21 cellular contexts compared by ENCODE assay signal in the genomic region with DNA sequence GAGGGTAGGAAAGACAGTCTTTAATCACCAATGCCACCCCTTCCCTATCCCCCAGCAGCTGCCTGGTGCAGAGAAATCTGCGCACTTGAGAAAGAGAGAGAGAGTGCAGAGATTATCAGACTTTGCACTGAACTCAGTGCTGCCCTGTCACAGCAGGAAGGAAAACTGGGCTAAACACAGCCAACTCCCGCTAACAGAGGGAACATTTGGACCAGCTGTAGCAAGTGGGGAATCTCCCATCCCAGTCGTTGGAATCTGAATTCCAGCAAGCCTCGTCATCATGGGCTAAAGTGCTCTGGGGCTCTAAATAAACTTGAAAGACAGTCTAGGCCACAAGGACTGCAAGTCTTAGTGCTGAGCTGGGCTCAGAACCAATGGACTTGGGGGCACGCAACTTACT.
DNase-seq lines count a peak whose midpoint lies in the region; ATAC-seq, FAIRE-seq and TF ChIP-seq lines count a peak whose summit lies in the region.
"Had no signal": no experiment of that assay in that cellular context is flagged by ENCODE, and none has a peak within 500 bp of the region (broad histone marks: within the 10 kb centered on the region; RNA-seq: fewer than 3 reads in every experiment).

No MANE protein-coding gene starts in this region.

- no peaks in the 10 kb centered on the region for H3K27me3 ChIP-seq in SJSA1 (replicated peaks)
- no peaks in the 10 kb centered on the region for H3K27me3 ChIP-seq in foreskin keratinocyte
- H3K27me3 ChIP-seq: tibial artery had no signal

- no peak for TF ChIP-seq CTCF in foreskin keratinocyte (conservative IDR thresholded peaks at IDR 0.05)
- no peak for TF ChIP-seq CTCF in kidney (IDR thresholded peaks at IDR 0.05; ENCODE audit: borderline replicate concordance, extremely low read depth, insufficient read depth)

- peak overlapping the region; percentile 34 for H3K4me3 ChIP-seq in SJSA1
- no peak overlapping the region for H3K4me3 ChIP-seq in kidney (ENCODE audit: low read length in 2 of 2)
- H3K4me3 ChIP-seq: tibial artery had no signal

- H3K4me1 ChIP-seq in SJSA1 (replicated peaks) = peaks cover 52% of the 10 kb centered on the region
- H3K4me1 ChIP-seq in foreskin keratinocyte = no peaks in the 10 kb centered on the region
- no peaks in the 10 kb centered on the region for H3K4me1 ChIP-seq in kidney (ENCODE audit: control insufficient read depth in 1 of 2, insufficient read depth in 1 of 2, low read depth in 1 of 2, low read length in 2 of 2)
- H3K4me1 ChIP-seq: tibial artery had no signal

- DNase-seq in AG08395 (ENCODE audit: low spot score) (peak; percentile 14), GM03348 (ENCODE audit: low spot score) (peak; percentile 8), SJSA1 (ENCODE audit: low read depth in 1 of 2, low spot score in 2 of 2) (peak; percentile 80 to 81), foreskin keratinocyte (peak; percentile 15 to 27), NCI-H2227 (lab: John Stamatoyannopoulos, UW; ENCODE audit: unreplicated experiment) (no peak), kidney (no peak)
- DNase-seq in stimulated activated CD4-positive, alpha-beta T cell treated with anti-CD3 and anti-CD28 coated beads, Interleukin-2, amount 100 ng/mL, for 24 hours = no peak
- no peak for DNase-seq in activated CD4-positive, alpha-beta T cell treated with anti-CD3 and anti-CD28 coated beads for 48 hours
- DNase-seq: activated CD4-positive, alpha-beta T cell treated with anti-CD3 and anti-CD28 coated beads for 4 hours; activated naive CD8-positive, alpha-beta T cell treated with anti-CD3 and anti-CD28 coated beads for 36 hours; CD4-positive, alpha-beta memory T cell; DMS53; NCI-H1417; NCI-H2171 treated with DMSO at 0.1 percent for 48 hours; NCI-H69; Right ventricle myocardium superior; stimulated activated naive CD4-positive, alpha-beta T cell treated with Interleukin-2 at 50 U/mL for 16 hours; tibial artery had no signal

- H3K36me3 ChIP-seq in SJSA1 (no peaks in the 10 kb centered on the region), kidney (ENCODE audit: control insufficient read depth in 1 of 2, insufficient read depth in 2 of 2, low read length in 2 of 2) (no peaks in the 10 kb centered on the region)
- H3K36me3 ChIP-seq: tibial artery had no signal

- ATAC-seq in foreskin keratinocyte = peak; percentile 57
- ATAC-seq: left lobe of liver had no signal

- no peak overlapping the region for H3K9ac ChIP-seq in kidney (ENCODE audit: low read length in 2 of 2)

- H3K27ac ChIP-seq in SJSA1 (peak overlapping the region; percentile 89), foreskin keratinocyte (no peak overlapping the region), kidney (ENCODE audit: low read depth in 2 of 2, low read length in 2 of 2) (no peak overlapping the region)
- H3K27ac ChIP-seq: tibial artery had no signal

- no peaks in the 10 kb centered on the region for H3K9me3 ChIP-seq in SJSA1 (replicated peaks)
- H3K9me3 ChIP-seq in kidney (ENCODE audit: control insufficient read depth in 1 of 2, low read length in 2 of 2) = no peaks in the 10 kb centered on the region
- H3K9me3 ChIP-seq: tibial artery had no signal

- no peak for FAIRE-seq in kidney (lab: Jason Lieb, UNC)
- FAIRE-seq: colon, TTC549 had no signal

- intact Hi-C loops in kidney (cut with DNase I) = no loop called here

Comparison
In these comparisons a context has a peak if more than half of its experiments do, and no peak if none do; other contexts are left out.
1. DNase-seq: peak in AG08395 (single experiment), GM03348 (single experiment), SJSA1 (2 of 2) and foreskin keratinocyte (2 of 2); none in stimulated activated CD4-positive, alpha-beta T cell treated with anti-CD3 and anti-CD28 coated beads, Interleukin-2, amount 100 ng/mL, for 24 hours (0 of 2), NCI-H2227 (single experiment), kidney (single experiment) and activated CD4-positive, alpha-beta T cell treated with anti-CD3 and anti-CD28 coated beads for 48 hours (single experiment).